25 cellular contexts compared by ENCODE assay signal in the genomic region with DNA sequence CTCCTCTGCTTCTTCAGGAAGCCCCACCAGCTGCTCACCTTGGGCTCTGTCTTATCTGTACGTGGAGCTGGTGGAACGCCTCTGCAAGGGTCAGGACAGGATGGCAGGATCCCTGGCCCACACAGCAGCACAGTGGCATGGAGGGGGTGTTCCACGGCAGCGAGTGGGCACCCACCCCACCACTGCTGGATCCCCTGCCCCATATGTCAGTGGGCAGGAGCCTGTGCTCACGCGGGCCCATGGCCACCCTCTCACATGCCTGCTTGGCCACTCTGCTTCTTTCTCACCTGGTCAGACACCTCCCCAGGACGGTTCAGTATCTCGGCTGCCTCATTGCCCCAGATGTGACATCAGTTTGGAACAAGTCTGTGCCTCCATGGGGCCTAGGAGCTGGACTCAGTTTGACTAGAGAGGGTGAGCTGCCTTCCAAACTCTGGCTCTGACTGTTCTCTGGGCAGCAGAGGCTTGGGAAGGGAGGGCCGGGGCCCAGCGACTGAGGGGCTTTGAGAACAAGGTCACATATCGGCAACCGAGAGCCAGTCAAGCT.
"Had no signal": no experiment of that assay in that cellular context is flagged by ENCODE, and none has a peak within 500 bp of the region (broad histone marks: within the 10 kb centered on the region; RNA-seq: fewer than 3 reads in every experiment).

No MANE protein-coding gene starts in this region.

- H3K27ac ChIP-seq: body of pancreas, breast epithelium, SJSA1 had no signal

- H3K4me1 ChIP-seq: breast epithelium, SJSA1 had no signal

- ATAC-seq: activated CD8-positive, alpha-beta T cell treated with anti-CD3 and anti-CD28 coated beads for 36 hours; body of pancreas; Panc1 had no signal

- FAIRE-seq: astrocyte, TTC549 had no signal

- DNase-seq: activated CD4-positive, alpha-beta T cell treated with anti-CD3 and anti-CD28 coated beads, Interleukin-2, amount 10 ng/mL, durations not matched to agents 24 days and 14 days; activated CD4-positive, alpha-beta T cell treated with anti-CD3 and anti-CD28 coated beads, Interleukin-2, amount 50 U/mL, for 4 hours; activated CD8-positive, alpha-beta T cell treated with anti-CD3 and anti-CD28 coated beads for 36 hours; activated naive CD4-positive, alpha-beta T cell; activated naive CD8-positive, alpha-beta T cell treated with anti-CD3 and anti-CD28 coated beads, Interleukin-2, amount 10 ng/mL, durations not matched to agents 7 days and 5 days; activated T-cell treated with anti-CD3 and anti-CD28 coated beads, Interleukin-2, amount 50 U/mL, for 24 hours; amygdala; body of pancreas; caudate nucleus; Kasumi-1; KG1; MG63; NCI-H1092; NCI-H1436 treated with DMSO at 0.1 percent for 48 hours; NCI-H1694 treated with DMSO at 0.1 percent for 48 hours; NCI-H2029; NCI-H345; NCI-H524 treated with DMSO at 0.1 percent for 48 hours; SHP77 treated with DMSO at 0.1 percent for 48 hours; SK-N-SH had no signal

- H3K4me3 ChIP-seq: body of pancreas, breast epithelium, MG63, SJSA1 had no signal

- H3K9me3 ChIP-seq: body of pancreas, breast epithelium, MG63, SJSA1, SK-N-SH had no signal

- H3K4me2 ChIP-seq: SK-N-SH had no signal

- H3K9ac ChIP-seq: SK-N-SH had no signal

- H3K36me3 ChIP-seq: breast epithelium, MG63, SJSA1 had no signal

- H3K27me3 ChIP-seq: body of pancreas, breast epithelium, MG63, SJSA1 had no signal
